In the genomic region with DNA sequence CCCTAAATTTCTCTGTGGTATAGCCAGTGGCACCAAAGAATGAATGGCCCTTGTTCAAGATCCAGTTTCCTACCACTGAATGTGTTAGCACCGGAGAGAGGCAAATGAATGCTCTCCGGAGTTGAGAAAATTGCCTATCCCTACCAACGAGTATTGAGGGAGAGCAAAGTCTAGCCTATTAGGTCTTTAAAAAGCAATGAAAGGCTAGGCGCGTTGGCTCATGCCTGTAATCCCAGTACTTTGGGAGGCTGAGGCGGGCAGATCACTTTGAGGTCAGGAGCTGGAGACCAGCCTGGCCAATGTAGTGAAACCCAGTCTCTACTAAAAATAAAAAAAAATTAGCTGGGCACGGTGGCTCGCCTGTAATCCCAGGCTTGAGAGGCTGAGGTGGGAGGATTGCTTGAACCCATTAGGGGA, we compare ENCODE assay signal across 9 cellular contexts. TPM values are rescaled to one million over a fixed set of nuclear protein-coding genes. Genes with fewer than 3 reads are reported as not detected.
DNase-seq lines count a peak whose midpoint lies in the region; ATAC-seq and TF ChIP-seq lines count a peak whose summit lies in the region.
"Had no signal": no experiment of that assay in that cellular context is flagged by ENCODE, and none has a peak within 500 bp of the region (broad histone marks: within the 10 kb centered on the region; RNA-seq: fewer than 3 reads in every experiment).

No MANE protein-coding gene starts in this region.

- H3K9me3 ChIP-seq in iPS-18a (ENCODE audit: control insufficient read depth, low read depth, low read length) = no peaks in the 10 kb centered on the region

- peak overlapping the region; percentile 80 for H3K4me3 Mint-ChIP-seq in activated naive CD4-positive, alpha-beta T cell treated with anti-CD3 and anti-CD28 coated beads, Interleukin-2, amount 10 ng/mL, durations not matched to agents 7 days and 5 days
- peak overlapping the region; percentile 83 for H3K4me3 Mint-ChIP-seq in activated B cell treated with CpG ODN at 0.5 μM for 24 hours

- TF ChIP-seq CTCF in activated B cell treated with CpG ODN at 0.5 μM for 24 hours (IDR thresholded peaks at IDR 0.05) = no peak

- H3K9ac ChIP-seq in iPS-18a (ENCODE audit: low read length) = no peak overlapping the region

- POLR2A ChIA-PET in activated B cell treated with CpG ODN at 0.5 μM for 24 hours (lab: Charles Lee) = no interaction called here

- H3K36me3 ChIP-seq in iPS-18a (ENCODE audit: control insufficient read depth, low read depth, low read length) = no peaks in the 10 kb centered on the region

- peak overlapping the region; percentile 56 for H3K4me3 ChIP-seq in iPS-18a (ENCODE audit: low read length)

- H3K4me1 Mint-ChIP-seq in activated naive CD4-positive, alpha-beta T cell treated with anti-CD3 and anti-CD28 coated beads, Interleukin-2, amount 10 ng/mL, durations not matched to agents 7 days and 5 days = peaks cover 18% of the 10 kb centered on the region
- H3K4me1 Mint-ChIP-seq in activated B cell treated with CpG ODN at 0.5 μM for 24 hours = peaks cover 9% of the 10 kb centered on the region

- H3K9me3 Mint-ChIP-seq in activated naive CD4-positive, alpha-beta T cell treated with anti-CD3 and anti-CD28 coated beads, Interleukin-2, amount 10 ng/mL, durations not matched to agents 7 days and 5 days = no peaks in the 10 kb centered on the region
- no peaks in the 10 kb centered on the region for H3K9me3 Mint-ChIP-seq in activated B cell treated with CpG ODN at 0.5 μM for 24 hours

- H3K27me3 Mint-ChIP-seq in activated naive CD4-positive, alpha-beta T cell treated with anti-CD3 and anti-CD28 coated beads, Interleukin-2, amount 10 ng/mL, durations not matched to agents 7 days and 5 days = peaks cover 54% of the 10 kb centered on the region
- peaks cover 3% of the 10 kb centered on the region for H3K27me3 Mint-ChIP-seq in activated B cell treated with CpG ODN at 0.5 μM for 24 hours

- no peak overlapping the region for H3K27ac Mint-ChIP-seq in activated naive CD4-positive, alpha-beta T cell treated with anti-CD3 and anti-CD28 coated beads, Interleukin-2, amount 10 ng/mL, durations not matched to agents 7 days and 5 days
- no peak overlapping the region for H3K27ac Mint-ChIP-seq in activated B cell treated with CpG ODN at 0.5 μM for 24 hours

- intact Hi-C loops in activated B cell treated with CpG ODN at 0.5 μM for 24 hours (cut with micrococcal nuclease) = no loop called here

- CTCF ChIA-PET in activated naive CD4-positive, alpha-beta T cell treated with anti-CD3 and anti-CD28 coated beads, Interleukin-2, amount 10 ng/mL, durations not matched to agents 7 days and 5 days (lab: Charles Lee) = interaction anchor here (1.0 kb wide), 1 partner anchor 13 kb away, joined by 4 read pairs; a partner anchor contains a TSS
- CTCF ChIA-PET in activated B cell treated with CpG ODN at 0.5 μM for 24 hours (lab: Charles Lee) = no interaction called here

- H3K36me3 Mint-ChIP-seq in activated naive CD4-positive, alpha-beta T cell treated with anti-CD3 and anti-CD28 coated beads, Interleukin-2, amount 10 ng/mL, durations not matched to agents 7 days and 5 days = no peaks in the 10 kb centered on the region
- no peaks in the 10 kb centered on the region for H3K36me3 Mint-ChIP-seq in activated B cell treated with CpG ODN at 0.5 μM for 24 hours (ENCODE audit: low read depth)

- ATAC-seq in activated B cell treated with CpG ODN at 0.5 μM for 24 hours (ENCODE audit: low read depth) = no peak

- H3K4me1 ChIP-seq in iPS-18a (ENCODE audit: control insufficient read depth, low read depth, low read length) = peaks cover 27% of the 10 kb centered on the region

- H3K27me3 ChIP-seq in iPS-18a (ENCODE audit: control insufficient read depth, insufficient read depth, low read length) = peaks cover 25% of the 10 kb centered on the region

- no peak overlapping the region for H3K27ac ChIP-seq in iPS-18a (ENCODE audit: low read length)
- peak overlapping the region; percentile 27 for H3K27ac ChIP-seq in temporal lobe (ENCODE audit: low read depth, low read length)

- DNase-seq in activated naive CD4-positive, alpha-beta T cell treated with anti-CD3 and anti-CD28 coated beads, Interleukin-2, amount 10 ng/mL, durations not matched to agents 7 days and 5 days = no peak
- DNase-seq in activated naive CD4-positive, alpha-beta T cell (lab: John Stamatoyannopoulos, UW) = no peak
- DNase-seq in activated B cell treated with CpG ODN at 0.5 μM for 24 hours (no peak), NOMO-1 (lab: John Stamatoyannopoulos, UW; ENCODE audit: unreplicated experiment in 2 of 2) (no peak), HT-29 (ENCODE audit: low spot score) (no peak), superior temporal gyrus (ENCODE audit: extremely low spot score) (no peak)

RNA-seq across cellular contexts. Expression of a gene that starts 0.9 kb away (rescaled TPM):
- total RNA-seq in activated B cell treated with CpG ODN at 0.5 μM for 24 hours (0.34 and 0.47 TPM in 2 replicates), temporal lobe (21.9 TPM)
- 33.2 and 39.3 TPM in 2 replicates for total RNA-seq in HT-29 (2014; rRNA removed; shearing (Covaris generic))

RNA-seq across cellular contexts. Expression of a gene that starts 13.7 kb away (rescaled TPM):
- 7.9 and 10.5 TPM in 2 replicates for total RNA-seq in activated B cell treated with CpG ODN at 0.5 μM for 24 hours
- total RNA-seq in temporal lobe = 12.5 TPM
- total RNA-seq in HT-29 (2014; rRNA removed; shearing (Covaris generic)) = 8.2 and 8.9 TPM in 2 replicates

RNA-seq across cellular contexts. Expression of a gene that starts 30.5 kb away (rescaled TPM):
- not detected in 2 replicates for total RNA-seq in activated B cell treated with CpG ODN at 0.5 μM for 24 hours
- not detected for total RNA-seq in temporal lobe
- 1,024 and 1,115 TPM in 2 replicates for total RNA-seq in HT-29 (2014; rRNA removed; shearing (Covaris generic))
- total RNA-seq: dermis microvascular lymphatic vessel endothelial cell had no signal

RNA-seq across cellular contexts. Expression of a gene that starts 58.8 kb away (rescaled TPM):
- 69.6 and 83.8 TPM in 2 replicates for total RNA-seq in activated B cell treated with CpG ODN at 0.5 μM for 24 hours
- 36.6 TPM for total RNA-seq in temporal lobe
- 13.9 TPM in 2 replicates for total RNA-seq in HT-29 (2014; rRNA removed; shearing (Covaris generic))

Comparison
In these comparisons a context has a peak if more than half of its experiments do, and no peak if none do; other contexts are left out.
1. RNA of a gene that starts 0.9 kb away (total RNA-seq): 33.2 to 39.3 TPM in HT-29 and 21.9 TPM in temporal lobe (single experiment); 0.34 to 0.47 TPM in activated B cell treated with CpG ODN at 0.5 μM for 24 hours; every median in the first group is over 10 times any median in the second.
2. RNA of a gene that starts 30.5 kb away (total RNA-seq): 1,024 to 1,115 TPM in HT-29; not detected in activated B cell treated with CpG ODN at 0.5 μM for 24 hours and not detected in temporal lobe (single experiment); every median in the first group is over 1,000 times any median in the second.